16 cellular contexts compared by ENCODE assay signal in genomic region chr3:153752405-153753027, GRCh38.
DNase-seq lines count a peak whose midpoint lies in the region; ATAC-seq and TF ChIP-seq lines count a peak whose summit lies in the region.
"Had no signal": no experiment of that assay in that cellular context is flagged by ENCODE, and none has a peak within 500 bp of the region (broad histone marks: within the 10 kb centered on the region; RNA-seq: fewer than 3 reads in every experiment).

No MANE protein-coding gene starts in this region.

- H3K27me3 ChIP-seq in GM23248 (replicated peaks; ENCODE audit: insufficient read depth) (no peaks in the 10 kb centered on the region), SU-DHL-6 (ENCODE audit: low read length) (no peaks in the 10 kb centered on the region), lower lobe of right lung (ENCODE audit: low read depth) (no peaks in the 10 kb centered on the region)
- H3K27me3 ChIP-seq: BLaER1 treated with 17β-estradiol and CSF1 and Interleukin-3, amounts not matched to agents 10 nM and 100 nM had no signal

- 52 to 54% methylated on average over 8 of the region's 8 CpGs for WGBS in GM23248 (ENCODE audit: low coverage in 1 of 2, low lambda C conversion rate in 2 of 2, missing lambda C conversion rate in 2 of 2), 2 experiments

- H3K9me3 ChIP-seq in GM23248 (ENCODE audit: low read depth) (no peaks in the 10 kb centered on the region), SU-DHL-6 (ENCODE audit: insufficient read depth, low read length) (no peaks in the 10 kb centered on the region), lower lobe of right lung (no peaks in the 10 kb centered on the region)
- H3K9me3 ChIP-seq: BLaER1 treated with 17β-estradiol and CSF1 and Interleukin-3, amounts not matched to agents 10 nM and 100 nM had no signal

- H3K9ac ChIP-seq in GM23248 (no peak overlapping the region), SU-DHL-6 (ENCODE audit: low read length) (peak overlapping the region; percentile 32)
- H3K9ac ChIP-seq: BLaER1 treated with 17β-estradiol and CSF1 and Interleukin-3, amounts not matched to agents 10 nM and 100 nM; KMS-11 had no signal

- DNase-seq in AG10803 (ENCODE audit: low read depth) (peak; percentile 37), GM23248 (peak; percentile 17), lower lobe of right lung (no peak), GF-D8 (lab: John Stamatoyannopoulos, UW) (no peak), cerebellar cortex (ENCODE audit: low spot score) (no peak)
- DNase-seq in activated T-cell treated with anti-CD3 and anti-CD28 coated beads, Interleukin-2, amount 50 U/mL, for 48 hours, result no peak
- DNase-seq: activated CD4-positive, alpha-beta T cell treated with anti-CD3 and anti-CD28 coated beads, Interleukin-2, amount 50 U/mL, for 1 hour; activated naive CD8-positive, alpha-beta T cell treated with anti-CD3 and anti-CD28 coated beads for 36 hours; activated T-cell treated with anti-CD3 and anti-CD28 coated beads, Interleukin-2, amount 50 U/mL, for 24 hours; naive B cell; NCI-H1694; NCI-H526 had no signal

- H3K4me2 ChIP-seq in GM23248 (ENCODE audit: unreplicated experiment) (no peak overlapping the region), SU-DHL-6 (ENCODE audit: low read depth, low read length, poor library complexity, severe bottlenecking) (peak overlapping the region; percentile 83)
- H3K4me2 ChIP-seq: BLaER1 treated with 17β-estradiol and CSF1 and Interleukin-3, amounts not matched to agents 10 nM and 100 nM; KMS-11 had no signal

- H3K4me3 ChIP-seq in AG10803 (ENCODE audit: low read length), result no peak overlapping the region
- no peak overlapping the region for H3K4me3 ChIP-seq in GM23248
- H3K4me3 ChIP-seq in SU-DHL-6 (ENCODE audit: insufficient read depth, low read length, poor library complexity, severe bottlenecking), result peak overlapping the region; percentile 26
- H3K4me3 ChIP-seq in lower lobe of right lung, result no peak overlapping the region
- H3K4me3 ChIP-seq: BLaER1 treated with 17β-estradiol and CSF1 and Interleukin-3, amounts not matched to agents 10 nM and 100 nM had no signal

- H3K4me1 ChIP-seq in GM23248 (ENCODE audit: insufficient read depth) (peaks cover 7% of the 10 kb centered on the region; the same call in 1 of the 2 replicates), lower lobe of right lung (no peaks in the 10 kb centered on the region)
- H3K4me1 ChIP-seq: BLaER1 treated with 17β-estradiol and CSF1 and Interleukin-3, amounts not matched to agents 10 nM and 100 nM had no signal

- TF ChIP-seq CTCF in AG10803 (conservative IDR thresholded peaks at IDR 0.05; ENCODE audit: low read length), result no peak
- no peak for TF ChIP-seq CTCF in SU-DHL-6 (IDR thresholded peaks at IDR 0.05; ENCODE audit: insufficient read depth, low read length, poor library complexity, severe bottlenecking)
- no peak for TF ChIP-seq CTCF in lower lobe of right lung (IDR thresholded peaks at IDR 0.05)

- H3K9me2 ChIP-seq in GM23248 (ENCODE audit: insufficient read depth), result no peaks in the 10 kb centered on the region
- no peaks in the 10 kb centered on the region for H3K9me2 ChIP-seq in SU-DHL-6 (replicated peaks; ENCODE audit: insufficient read depth, low read length)

- ATAC-seq in lower lobe of right lung, result peak; percentile 34 to 68
- no peak for ATAC-seq in HG03095 (IDR thresholded peaks at IDR 0.05; ENCODE audit: unreplicated experiment)

- intact Hi-C loops in lower lobe of right lung (cut with DNase I), result no loop called here

- H4K20me1 ChIP-seq in GM23248 (ENCODE audit: insufficient read depth), result no peaks in the 10 kb centered on the region
- no peaks in the 10 kb centered on the region for H4K20me1 ChIP-seq in SU-DHL-6 (ENCODE audit: low read depth, low read length)
- H4K20me1 ChIP-seq: BLaER1 treated with 17β-estradiol and CSF1 and Interleukin-3, amounts not matched to agents 10 nM and 100 nM had no signal

- H3K27ac ChIP-seq in GM23248 (no peak overlapping the region), SU-DHL-6 (ENCODE audit: low read depth, low read length) (peak overlapping the region; percentile 98), lower lobe of right lung (no peak overlapping the region)
- H3K27ac ChIP-seq: BLaER1 treated with 17β-estradiol and CSF1 and Interleukin-3, amounts not matched to agents 10 nM and 100 nM; KMS-11 had no signal

- H3F3A ChIP-seq in GM23248 (ENCODE audit: insufficient read depth) (0 out of 2 replicates have a peak, but pooled peaks cover 5% of the 10 kb centered on the region), SU-DHL-6 (ENCODE audit: insufficient read depth) (peaks cover 38% of the 10 kb centered on the region)

- in situ Hi-C loops in GM23248 (cut with MboI), result loop anchor here (25.0 kb wide), 1 partner anchor 590 kb away; the partner anchor contains the start of gene RAP2B

- H3K36me3 ChIP-seq in GM23248 (ENCODE audit: low read depth) (no peaks in the 10 kb centered on the region), SU-DHL-6 (ENCODE audit: low read length) (peaks cover 11% of the 10 kb centered on the region), lower lobe of right lung (no peaks in the 10 kb centered on the region)
- H3K36me3 ChIP-seq: BLaER1 treated with 17β-estradiol and CSF1 and Interleukin-3, amounts not matched to agents 10 nM and 100 nM had no signal

- no peak overlapping the region for H2AFZ ChIP-seq in GM23248
- no peak overlapping the region for H2AFZ ChIP-seq in SU-DHL-6 (ENCODE audit: low read depth, low read length, severe bottlenecking)

- H3K79me2 ChIP-seq in GM23248 (ENCODE audit: insufficient read depth) (no peaks in the 10 kb centered on the region), SU-DHL-6 (ENCODE audit: insufficient read depth, low read length) (peaks cover 96% of the 10 kb centered on the region)

Comparison
In these comparisons a context has a peak if more than half of its experiments do, and no peak if none do; other contexts are left out.
1. DNase-seq: peak in AG10803 (single experiment) and GM23248 (single experiment); none in lower lobe of right lung (single experiment), activated T-cell treated with anti-CD3 and anti-CD28 coated beads, Interleukin-2, amount 50 U/mL, for 48 hours (0 of 2), GF-D8 (single experiment) and cerebellar cortex (single experiment).